Comparison of ENCODE assay signal across 26 cellular contexts in genomic region chr10:97079454-97079853, GRCh38.
"Had no signal": no experiment of that assay in that cellular context is flagged by ENCODE, and none has a peak within 500 bp of the region (broad histone marks: within the 10 kb centered on the region; RNA-seq: fewer than 3 reads in every experiment).

No MANE protein-coding gene starts in this region.

- DNase-seq: islet precursor cell; left ventricle myocardium inferior; midbrain; mucosa of descending colon; naive thymus-derived CD4-positive, alpha-beta T cell; right lobe of liver; stimulated activated CD4-positive, alpha-beta T cell treated with anti-CD3 and anti-CD28 coated beads, Interleukin-12 subunit alpha, Interleukin-12 subunit beta, amount 100 ng/mL, for 4 hours; stimulated activated CD4-positive, alpha-beta T cell treated with anti-CD3 and anti-CD28 coated beads, Interleukin-15, amount 100 ng/mL, for 24 hours; stimulated activated CD4-positive, alpha-beta T cell treated with anti-CD3 and anti-CD28 coated beads, Interleukin-2, amount 100 ng/mL, for 24 hours; stimulated activated CD4-positive, alpha-beta T cell treated with anti-CD3 and anti-CD28 coated beads, Interleukin-4, amount 100 ng/mL, for 1 hour; stimulated activated naive B cell treated with anti-CD40 and anti-IgM and Interleukin-4, amounts not matched to agents 10 μg/mL and 1 μg/mL and 100 μg/mL, for 72 hours; stimulated activated naive CD8-positive, alpha-beta T cell treated with anti-CD3 and anti-CD28 coated beads, Interleukin-15, Interleukin-2, amounts not matched to agents 100 U/mL and 50 U/mL, for 24 hours; stomach; tibial artery; trophoblast cell; upper lobe of right lung; uterus had no signal

- H3K4me3 ChIP-seq: hepatocyte, left ventricle myocardium inferior, lung, mucosa of descending colon, right atrium auricular region, right lobe of liver, skin epidermis, stomach, suprapubic skin, thoracic aorta, tibial artery, upper lobe of right lung, uterus had no signal

- H3K4me2 ChIP-seq: hepatocyte had no signal

- H3K4me1 Mint-ChIP-seq: memory B cell; naive thymus-derived CD4-positive, alpha-beta T cell; stimulated activated naive B cell treated with anti-CD40 and anti-IgM and Interleukin-4, amounts not matched to agents 10 μg/mL and 1 μg/mL and 100 μg/mL, for 72 hours had no signal

- H3K9me3 ChIP-seq: left ventricle myocardium inferior, mucosa of descending colon, right atrium auricular region, right lobe of liver, stomach, suprapubic skin, thoracic aorta, tibial artery, upper lobe of right lung, uterus had no signal

- H3K79me2 ChIP-seq: hepatocyte, parathyroid adenoma had no signal

- H3K4me3 Mint-ChIP-seq: memory B cell; naive thymus-derived CD4-positive, alpha-beta T cell; natural killer cell treated with Interleukin-12 subunit alpha and Interleukin-12 subunit beta and Interleukin-15 and Interleukin-18, amount 100 ng/mL, for 72 hours; stimulated activated naive B cell treated with anti-CD40 and anti-IgM and Interleukin-4, amounts not matched to agents 10 μg/mL and 1 μg/mL and 100 μg/mL, for 72 hours had no signal

- H3K36me3 Mint-ChIP-seq: memory B cell; naive thymus-derived CD4-positive, alpha-beta T cell; natural killer cell treated with Interleukin-12 subunit alpha and Interleukin-12 subunit beta and Interleukin-15 and Interleukin-18, amount 100 ng/mL, for 72 hours; stimulated activated naive B cell treated with anti-CD40 and anti-IgM and Interleukin-4, amounts not matched to agents 10 μg/mL and 1 μg/mL and 100 μg/mL, for 72 hours had no signal

- H3K9me3 Mint-ChIP-seq: memory B cell; natural killer cell treated with Interleukin-12 subunit alpha and Interleukin-12 subunit beta and Interleukin-15 and Interleukin-18, amount 100 ng/mL, for 72 hours; stimulated activated naive B cell treated with anti-CD40 and anti-IgM and Interleukin-4, amounts not matched to agents 10 μg/mL and 1 μg/mL and 100 μg/mL, for 72 hours had no signal

- H3K9ac ChIP-seq: parathyroid adenoma had no signal

- ATAC-seq: mucosa of descending colon; naive thymus-derived CD4-positive, alpha-beta T cell; natural killer cell treated with Interleukin-12 subunit alpha and Interleukin-12 subunit beta and Interleukin-15 and Interleukin-18, amount 100 ng/mL, for 72 hours; right lobe of liver; stimulated activated naive B cell treated with anti-CD40 and anti-IgM and Interleukin-4, amounts not matched to agents 10 μg/mL and 1 μg/mL and 100 μg/mL, for 72 hours; stimulated activated naive CD8-positive, alpha-beta T cell treated with anti-CD3 and anti-CD28 coated beads, Interleukin-15, Interleukin-2, amounts not matched to agents 100 U/mL and 50 U/mL, for 24 hours; upper lobe of right lung had no signal

- H3K27ac ChIP-seq: hepatocyte, left ventricle myocardium inferior, parathyroid adenoma, right atrium auricular region, right lobe of liver, skin epidermis, stomach, suprapubic skin, thoracic aorta, tibial artery, upper lobe of right lung, uterus had no signal

- H2AFZ ChIP-seq: hepatocyte, parathyroid adenoma had no signal

- H3K27me3 ChIP-seq: right atrium auricular region, right lobe of liver, uterus had no signal

- H3K4me1 ChIP-seq: left ventricle myocardium inferior, parathyroid adenoma, right lobe of liver, stomach, suprapubic skin, tibial artery, upper lobe of right lung, uterus had no signal

- H3K36me3 ChIP-seq: left ventricle myocardium inferior, right atrium auricular region, right lobe of liver, stomach, suprapubic skin, thoracic aorta, tibial artery, upper lobe of right lung, uterus had no signal

- H3K27ac Mint-ChIP-seq: memory B cell; naive thymus-derived CD4-positive, alpha-beta T cell; natural killer cell treated with Interleukin-12 subunit alpha and Interleukin-12 subunit beta and Interleukin-15 and Interleukin-18, amount 100 ng/mL, for 72 hours; stimulated activated naive B cell treated with anti-CD40 and anti-IgM and Interleukin-4, amounts not matched to agents 10 μg/mL and 1 μg/mL and 100 μg/mL, for 72 hours had no signal
